In the genomic region with DNA sequence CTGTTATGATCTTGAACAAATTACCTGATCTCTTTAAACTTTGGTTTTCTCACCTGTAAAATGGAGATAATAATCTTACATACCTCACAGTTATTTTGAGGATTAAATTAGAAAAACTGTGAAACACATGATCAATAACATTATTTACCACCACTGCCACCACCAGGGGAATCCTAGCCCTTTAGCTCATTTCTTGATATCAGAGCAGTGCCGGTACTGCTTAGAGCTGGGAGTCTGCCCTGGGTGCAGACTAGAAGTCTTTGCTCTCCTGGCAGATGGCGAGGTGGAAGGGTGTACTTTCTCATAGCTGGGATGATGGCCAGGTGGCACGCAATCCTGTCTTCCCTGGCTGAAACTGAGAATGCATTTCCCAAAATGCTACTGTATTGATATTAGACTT, we compare ENCODE assay signal across 16 cellular contexts. TPM values are rescaled to one million over a fixed set of nuclear protein-coding genes. Genes with fewer than 3 reads are reported as not detected.
DNase-seq lines count a peak whose midpoint lies in the region; ATAC-seq, FAIRE-seq and TF ChIP-seq lines count a peak whose summit lies in the region.
"Had no signal": no experiment of that assay in that cellular context is flagged by ENCODE, and none has a peak within 500 bp of the region (broad histone marks: within the 10 kb centered on the region; RNA-seq: fewer than 3 reads in every experiment).

No MANE protein-coding gene starts in this region.

- ATAC-seq in HepG2 (peak; percentile 39; the same call in 2 of the 3 replicates), HG02981 (IDR thresholded peaks at IDR 0.05; ENCODE audit: unreplicated experiment) (no peak)
- ATAC-seq: natural killer cell had no signal

- TF ChIP-seq EP300 in HepG2 (IDR thresholded peaks at IDR 0.05; ENCODE audit: low read depth in 2 of 2, low read length in 2 of 2) (no peak), HepG2 (CRISPR knock-in tag; IDR thresholded peaks at IDR 0.05; ENCODE audit: borderline replicate concordance) (no peak)

- H3K36me3 ChIP-seq in OCI-LY3 (replicated peaks; ENCODE audit: low read depth, low read length) = no peaks in the 10 kb centered on the region
- no peaks in the 10 kb centered on the region for H3K36me3 ChIP-seq in HepG2 (replicated peaks in 1 of 2; ENCODE audit: control insufficient read depth in 1 of 2, insufficient read depth in 2 of 2, low read length in 2 of 2)

- peak overlapping the region; percentile 73 for H2AFZ ChIP-seq in OCI-LY3 (ENCODE audit: low read depth, low read length)
- no peak overlapping the region for H2AFZ ChIP-seq in HepG2 (ENCODE audit: low read length)

- no peak for FAIRE-seq in HepG2 (lab: Jason Lieb, UNC)

- H3K4me2 ChIP-seq in OCI-LY3 (ENCODE audit: low read length) = peak overlapping the region; percentile 58
- no peak overlapping the region for H3K4me2 ChIP-seq in HepG2 (ENCODE audit: low read depth, low read length)

- no peaks in the 10 kb centered on the region for H3K9me3 ChIP-seq in OCI-LY3 (ENCODE audit: insufficient read depth, low read length)
- no peaks in the 10 kb centered on the region for H3K9me3 ChIP-seq in HepG2 (ENCODE audit: low read length)
- H3K9me3 ChIP-seq: testis had no signal

- intact Hi-C loops in HepG2 (cut with micrococcal nuclease; ENCODE audit: unreplicated experiment) = no loop called here

- POLR2A ChIA-PET in HepG2 (lab: Yijun Ruan, JAX) = no interaction called here

- peaks cover 24% of the 10 kb centered on the region for H3K4me1 ChIP-seq in OCI-LY3 (ENCODE audit: low read length)
- peaks cover 7% of the 10 kb centered on the region for H3K4me1 ChIP-seq in HepG2 (ENCODE audit: insufficient read depth, low read length)
- H3K4me1 ChIP-seq: testis had no signal

- H4K20me1 ChIP-seq in OCI-LY3 (ENCODE audit: insufficient read depth, low read length) (no peaks in the 10 kb centered on the region), HepG2 (ENCODE audit: insufficient read depth, low read length) (no peaks in the 10 kb centered on the region)

- H3K4me3 ChIP-seq in GM12864 (ENCODE audit: low read depth, low read length) (no peak overlapping the region), OCI-LY3 (ENCODE audit: low read length) (peak overlapping the region; percentile 35), HepG2 (replicated peaks in 1 of 3; ENCODE audit: insufficient read depth in 1 of 3, low read depth in 2 of 3, low read length in 3 of 3) (no peak overlapping the region)
- H3K4me3 ChIP-seq: skin epidermis, testis had no signal

- BruUV-seq in HepG2 (replicated peaks; lab: Mats Ljungman, UMichigan) = no TSS peak

- TF ChIP-seq CTCF in GM12864 (IDR thresholded peaks at IDR 0.05; ENCODE audit: low read depth, low read length, missing control alignments) = peak; percentile 22
- TF ChIP-seq CTCF in OCI-LY3 (IDR thresholded peaks at IDR 0.05; ENCODE audit: low read depth, low read length) = no peak
- no peak for TF ChIP-seq CTCF in HepG2 (CRISPR knock-in tag; IDR thresholded peaks at IDR 0.05)

- WGBS in HepG2 (ENCODE audit: low lambda C conversion rate) = 29% methylated on average over 3 of the region's 3 CpGs

- H3K79me2 ChIP-seq in OCI-LY3 (ENCODE audit: low read length) = no peaks in the 10 kb centered on the region
- H3K79me2 ChIP-seq in HepG2 (ENCODE audit: insufficient read depth, low read length) = no peaks in the 10 kb centered on the region

- no peak for TF ChIP-seq POLR2A in HepG2 (IDR thresholded peaks at IDR 0.05; ENCODE audit: insufficient read depth in 1 of 2, low read depth in 2 of 2, low read length in 2 of 2)

- no peak for DNase-seq in GM12864 (ENCODE audit: low read depth)
- peak; percentile 73 for DNase-seq in NCI-H1092 (lab: John Stamatoyannopoulos, UW)
- no peak for DNase-seq in HepG2 (ENCODE audit: low spot score)
- DNase-seq in COLO668 (lab: John Stamatoyannopoulos, UW; ENCODE audit: unreplicated experiment) = no peak
- no peak for DNase-seq in DMS114 treated with DMSO at 0.1 percent for 48 hours (lab: John Stamatoyannopoulos, UW; ENCODE audit: unreplicated experiment)
- DNase-seq in cortex of kidney (lab: John Stamatoyannopoulos, UW) = no peak
- DNase-seq: activated naive CD8-positive, alpha-beta T cell treated with anti-CD3 and anti-CD28 coated beads for 36 hours; Kasumi-1; natural killer cell; testis had no signal

- H3K9ac ChIP-seq in OCI-LY3 (ENCODE audit: low read length) (peak overlapping the region; percentile 17; the same call in 1 of the 2 replicates), HepG2 (ENCODE audit: insufficient read depth, low read depth, low read length) (no peak overlapping the region)

- H3K27me3 ChIP-seq in OCI-LY3 (ENCODE audit: low read depth, low read length) (no peaks in the 10 kb centered on the region), HepG2 (ENCODE audit: control insufficient read depth in 1 of 2, insufficient read depth in 2 of 2, low read length in 2 of 2) (peaks cover 0 to 3% of the 10 kb centered on the region in 2 experiments; a peak in 1 of 5 replicates)
- H3K27me3 ChIP-seq: testis had no signal

- in situ Hi-C loops in HepG2 (cut with HindIII; ENCODE audit: extremely low pct_ligation_motif_present, low pct_unique_long_range_greater_than_20kb) = no loop called here

- no peak for TF ChIP-seq RAD21 in HepG2 (CRISPR knock-in tag; IDR thresholded peaks at IDR 0.05)

- CTCF ChIA-PET in HepG2 (lab: Yijun Ruan, JAX; ENCODE audit: low intra/inter-chr PET ratio, low total read pairs) = no interaction called here

- H3K27ac ChIP-seq in OCI-LY3 (ENCODE audit: low read length) = peak overlapping the region; percentile 57
- H3K27ac ChIP-seq in HepG2 (ENCODE audit: extremely low read length, insufficient read depth, low read length) = no peak overlapping the region
- H3K27ac ChIP-seq: skin epidermis, testis had no signal

TF ChIP-seq in HepG2, 621 proteins besides CTCF, POLR2A, EP300 and RAD21 (continues in another document):
- TF ChIP-seq WIZ (CRISPR knock-in tag; IDR thresholded peaks at IDR 0.05) = no peak
- no peak for TF ChIP-seq SP2 (CRISPR knock-in tag; IDR thresholded peaks at IDR 0.05)
- TF ChIP-seq ZNF550 (CRISPR knock-in tag; IDR thresholded peaks at IDR 0.05; ENCODE audit: borderline replicate concordance) = no peak
- TF ChIP-seq ZNF121 (CRISPR knock-in tag; IDR thresholded peaks at IDR 0.05) = no peak
- no peak for TF ChIP-seq ZNF354B (CRISPR knock-in tag; IDR thresholded peaks at IDR 0.05)
- TF ChIP-seq ZBTB42 (CRISPR knock-in tag; IDR thresholded peaks at IDR 0.05) = no peak
- TF ChIP-seq KLF11 (CRISPR knock-in tag; IDR thresholded peaks at IDR 0.05) = no peak
- TF ChIP-seq, protein P1, sequence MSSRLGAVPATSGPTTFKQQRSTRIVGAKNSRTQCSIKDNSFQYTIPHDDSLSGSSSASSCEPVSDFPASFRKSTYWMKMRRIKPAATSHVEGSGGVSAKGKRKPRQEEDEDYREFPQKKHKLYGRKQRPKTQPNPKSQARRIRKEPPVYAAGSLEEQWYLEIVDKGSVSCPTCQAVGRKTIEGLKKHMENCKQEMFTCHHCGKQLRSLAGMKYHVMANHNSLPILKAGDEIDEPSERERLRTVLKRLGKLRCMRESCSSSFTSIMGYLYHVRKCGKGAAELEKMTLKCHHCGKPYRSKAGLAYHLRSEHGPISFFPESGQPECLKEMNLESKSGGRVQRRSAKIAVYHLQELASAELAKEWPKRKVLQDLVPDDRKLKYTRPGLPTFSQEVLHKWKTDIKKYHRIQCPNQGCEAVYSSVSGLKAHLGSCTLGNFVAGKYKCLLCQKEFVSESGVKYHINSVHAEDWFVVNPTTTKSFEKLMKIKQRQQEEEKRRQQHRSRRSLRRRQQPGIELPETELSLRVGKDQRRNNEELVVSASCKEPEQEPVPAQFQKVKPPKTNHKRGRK (CRISPR knock-in tag; IDR thresholded peaks at IDR 0.05) = no peak
- TF ChIP-seq ZNF431 (CRISPR knock-in tag; IDR thresholded peaks at IDR 0.05; ENCODE audit: borderline replicate concordance, low read depth) = no peak
- TF ChIP-seq, protein P2, sequence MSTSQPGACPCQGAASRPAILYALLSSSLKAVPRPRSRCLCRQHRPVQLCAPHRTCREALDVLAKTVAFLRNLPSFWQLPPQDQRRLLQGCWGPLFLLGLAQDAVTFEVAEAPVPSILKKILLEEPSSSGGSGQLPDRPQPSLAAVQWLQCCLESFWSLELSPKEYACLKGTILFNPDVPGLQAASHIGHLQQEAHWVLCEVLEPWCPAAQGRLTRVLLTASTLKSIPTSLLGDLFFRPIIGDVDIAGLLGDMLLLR (CRISPR knock-in tag; IDR thresholded peaks at IDR 0.05) = no peak

RNA-seq across cellular contexts. Expression of gene EFCAB10, which starts 12.7 kb away (rescaled TPM):
- 0.34 and 0.40 TPM in 2 replicates for total RNA-seq in HepG2 (2016; rRNA removed; fragmentation: Illumina TruSeq; extraction: Trizol)
- not detected in 2 replicates for total RNA-seq in HepG2 (2016; cell fraction: cytosol; rRNA removed; fragmentation: Illumina TruSeq; extraction: Trizol; ENCODE audit: low read depth)
- total RNA-seq in HepG2 (2016; cell fraction: insoluble cytoplasmic fraction; rRNA removed; fragmentation: Illumina TruSeq; extraction: Trizol) = 0.15 and 0.37 TPM in 2 replicates
- total RNA-seq in HepG2 (2016; cell fraction: membrane; rRNA removed; fragmentation: Illumina TruSeq; extraction: Trizol) = not detected in 2 replicates
- total RNA-seq in HepG2 (2016; cell fraction: nucleus; rRNA removed; fragmentation: Illumina TruSeq; extraction: Trizol) = 0.53 TPM in 1 of 2 replicates, not detected in the other
- polyA plus RNA-seq in HepG2 (2011; rRNA removed) = not detected in 2 replicates
- polyA plus RNA-seq in HepG2 (2011; cell fraction: cytosol; rRNA removed) = not detected in 2 replicates
- not detected in 2 replicates for polyA plus RNA-seq in HepG2 (2011; cell fraction: nucleus; rRNA removed)
- polyA plus RNA-seq in HepG2 (2012) = 0.20 TPM in 1 of 2 replicates, not detected in the other
- not detected in 2 replicates for polyA plus RNA-seq in HepG2 (2016; cell fraction: cytosol; fragmentation: Illumina TruSeq; extraction: Trizol; ENCODE audit: low read depth)
- polyA plus RNA-seq in HepG2 (2016; cell fraction: insoluble cytoplasmic fraction; fragmentation: Illumina TruSeq; extraction: Trizol; ENCODE audit: low read depth) = 0.14 TPM in 1 of 2 replicates, not detected in the other
- not detected in 2 replicates for polyA plus RNA-seq in HepG2 (2016; cell fraction: membrane; fragmentation: Illumina TruSeq; extraction: Trizol; ENCODE audit: low read depth)
- not detected in 2 replicates for polyA plus RNA-seq in HepG2 (2016; cell fraction: nucleus; fragmentation: Illumina TruSeq; extraction: Trizol; ENCODE audit: insufficient read depth, low read depth)
- polyA minus RNA-seq in HepG2 (2011; rRNA and poly(A)+ RNA removed; ENCODE audit: low replicate concordance) = not detected in 2 replicates
- not detected in 2 replicates for polyA minus RNA-seq in HepG2 (2011; cell fraction: cytosol; rRNA and poly(A)+ RNA removed)
- polyA minus RNA-seq in HepG2 (2011; cell fraction: nucleus; rRNA and poly(A)+ RNA removed) = not detected in 2 replicates
- total RNA-seq: activated CD8-positive, alpha-beta memory T cell treated with anti-CD3 and anti-CD28 coated beads for 36 hours; activated naive CD8-positive, alpha-beta T cell treated with anti-CD3 and anti-CD28 coated beads for 36 hours; glomerular endothelial cell; T-helper 2 cell treated with Interferon-gamma antibody and Interleukin-4, amounts not matched to agents 100 ng/mL and 5 ng/mL, for 36 hours had no signal
